Comparison of ENCODE assay signal across 15 cellular contexts in the genomic region with DNA sequence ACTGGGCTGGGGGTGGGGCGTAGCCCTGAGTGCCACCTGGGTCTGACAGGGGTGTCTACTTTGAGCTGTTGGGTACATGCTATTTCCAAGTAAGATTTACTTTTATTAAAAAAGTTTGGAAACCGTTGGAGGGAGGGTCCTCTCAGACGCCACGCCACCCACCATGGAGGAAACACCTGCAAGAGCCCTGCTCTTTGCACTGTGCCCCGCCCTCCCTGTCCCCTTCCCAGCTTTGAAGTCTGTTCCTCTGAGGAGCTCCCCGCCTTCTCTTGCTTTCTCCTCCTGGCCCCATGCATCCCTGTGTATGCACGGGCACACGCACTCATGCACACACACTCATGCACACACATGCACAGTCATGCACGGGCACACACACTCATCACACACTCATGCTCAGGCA. TPM values are rescaled to one million over a fixed set of nuclear protein-coding genes. Genes with fewer than 3 reads are reported as not detected.
"Had no signal": no experiment of that assay in that cellular context is flagged by ENCODE, and none has a peak within 500 bp of the region (broad histone marks: within the 10 kb centered on the region; RNA-seq: fewer than 3 reads in every experiment).

No MANE protein-coding gene starts in this region.

- H3K4me3 ChIP-seq: coronary artery, psoas muscle, suprapubic skin, upper lobe of right lung had no signal

- H3K4me1 ChIP-seq: psoas muscle had no signal

- H3K36me3 ChIP-seq: suprapubic skin, upper lobe of right lung had no signal

- H3K27ac ChIP-seq: psoas muscle, upper lobe of right lung had no signal

- ATAC-seq: activated T-cell treated with anti-CD3 and anti-CD28 coated beads, Interleukin-2, amount 50 U/mL, for 72 hours; left lobe of liver; natural killer cell; psoas muscle; sciatic nerve had no signal

- DNase-seq: activated CD4-positive, alpha-beta T cell treated with anti-CD3 and anti-CD28 coated beads, Interleukin-2, amount 50 U/mL, for 48 hours; activated naive CD4-positive, alpha-beta T cell; activated T-cell treated with anti-CD3 and anti-CD28 coated beads, Interleukin-2, amount 50 U/mL, for 72 hours; central memory CD4-positive, alpha-beta T cell; effector CD8-positive, alpha-beta T cell; erythroblast; natural killer cell; psoas muscle; stimulated activated naive CD4-positive, alpha-beta T cell; SW 1271 had no signal

- H3K27me3 ChIP-seq: suprapubic skin had no signal

- H3K9me3 ChIP-seq: psoas muscle, suprapubic skin, upper lobe of right lung had no signal

RNA-seq across cellular contexts. Expression of a gene that starts 50.7 kb away (rescaled TPM):
- total RNA-seq: psoas muscle, sciatic nerve, suprapubic skin, upper lobe of right lung had no signal
- polyA plus RNA-seq: psoas muscle had no signal
